23 cellular contexts compared by ENCODE assay signal in genomic region chr3:123100192-123100776, GRCh38. TPM values are rescaled to one million over a fixed set of nuclear protein-coding genes. Genes with fewer than 3 reads are reported as not detected.
DNase-seq lines count a peak whose midpoint lies in the region; ATAC-seq, FAIRE-seq and TF ChIP-seq lines count a peak whose summit lies in the region.
"Had no signal": no experiment of that assay in that cellular context is flagged by ENCODE, and none has a peak within 500 bp of the region (broad histone marks: within the 10 kb centered on the region; RNA-seq: fewer than 3 reads in every experiment).

No MANE protein-coding gene starts in this region.

- peaks cover 42% of the 10 kb centered on the region for H3K36me3 Mint-ChIP-seq in activated T-cell treated with anti-CD3 and anti-CD28 coated beads, Interleukin-2, amount 50 U/mL, for 4 hours (ENCODE audit: insufficient read depth)

- H4K20me1 ChIP-seq in HepG2 (ENCODE audit: insufficient read depth, low read length), result peaks cover 11% of the 10 kb centered on the region; the same call in 1 of the 2 replicates

- H3K14ac ChIP-seq in mesenchymal stem cell (ENCODE audit: low read length in 2 of 2), result no peak overlapping the region

- no peak overlapping the region for H2AK5ac ChIP-seq in mesenchymal stem cell (ENCODE audit: low read length, severe bottlenecking)

- H3K79me1 ChIP-seq in mesenchymal stem cell (replicated peaks; ENCODE audit: low read length, poor library complexity, severe bottlenecking), result peaks cover 38% of the 10 kb centered on the region

- H3K18ac ChIP-seq in mesenchymal stem cell (ENCODE audit: low read depth in 1 of 2, low read length in 2 of 2), result no peak overlapping the region

- no peak overlapping the region for H3K23ac ChIP-seq in mesenchymal stem cell (ENCODE audit: low read length in 2 of 2)

- no peak overlapping the region for H2BK12ac ChIP-seq in mesenchymal stem cell (ENCODE audit: low read length in 2 of 2)

- H4K8ac ChIP-seq in mesenchymal stem cell (ENCODE audit: low read length), result peak overlapping the region; percentile 10

- in situ Hi-C loops in HepG2 (cut with HindIII; ENCODE audit: extremely low pct_ligation_motif_present, low pct_unique_long_range_greater_than_20kb), result no loop called here

- BruUV-seq in HepG2 (replicated peaks; lab: Mats Ljungman, UMichigan), result no TSS peak

- no peak overlapping the region for H2AFZ ChIP-seq in HepG2 (ENCODE audit: low read length)
- H2AFZ ChIP-seq in mesenchymal stem cell (ENCODE audit: low read depth, low read length), result no peak overlapping the region

- DNase-seq in HepG2 (ENCODE audit: low spot score) (no peak), right lobe of liver (no peak), SJCRH30 (peak in 1 of 2 experiments; percentile 51), mesenchymal stem cell (no peak), spleen (peak; percentile 31), frontal cortex (ENCODE audit: low spot score in 2 of 2) (no peak)
- no peak for DNase-seq in activated T-cell treated with anti-CD3 and anti-CD28 coated beads, Interleukin-2, amount 50 U/mL, for 4 hours
- DNase-seq: BE2C; CD4-positive, CD25-positive, alpha-beta regulatory T cell; DMS53; GDM1; Kasumi-1; MG63; NCI-H1417; NCI-H187; NCI-H2107; NCI-H2227 treated with DMSO at 0.1 percent for 48 hours; NCI-H510A; OCI-M1 had no signal

- no peak overlapping the region for H3K4ac ChIP-seq in mesenchymal stem cell (ENCODE audit: low read depth in 1 of 2, low read length in 2 of 2)

- FAIRE-seq in HepG2 (lab: Jason Lieb, UNC) (no peak), frontal cortex (lab: Jason Lieb, UNC) (no peak)
- FAIRE-seq: H54, RCC 7860 had no signal

- no peaks in the 10 kb centered on the region for H3K9me3 Mint-ChIP-seq in activated T-cell treated with anti-CD3 and anti-CD28 coated beads, Interleukin-2, amount 50 U/mL, for 4 hours

- no peak overlapping the region for H3K27ac ChIP-seq in HepG2 (ENCODE audit: extremely low read length, insufficient read depth, low read length)
- peak overlapping the region in 1 of 3 donors; percentile 42 for H3K27ac ChIP-seq in right lobe of liver
- peak overlapping the region; percentile 91 for H3K27ac ChIP-seq in SJCRH30
- no peak overlapping the region for H3K27ac ChIP-seq in mesenchymal stem cell (ENCODE audit: low read length, poor library complexity, severe bottlenecking)
- no peak overlapping the region for H3K27ac ChIP-seq in spleen
- H3K27ac ChIP-seq: SJSA1 had no signal

- POLR2A ChIA-PET in HepG2 (lab: Yijun Ruan, JAX), result no interaction called here

- H3K9ac ChIP-seq in HepG2 (ENCODE audit: insufficient read depth, low read depth, low read length) (no peak overlapping the region), mesenchymal stem cell (ENCODE audit: low read length) (no peak overlapping the region)

- H3K9me3 ChIP-seq in HepG2 (ENCODE audit: low read length) (no peaks in the 10 kb centered on the region), right lobe of liver (no peaks in the 10 kb centered on the region), SJCRH30 (replicated peaks) (no peaks in the 10 kb centered on the region), mesenchymal stem cell (ENCODE audit: control insufficient read depth, low read length) (no peaks in the 10 kb centered on the region), spleen (no peaks in the 10 kb centered on the region)
- H3K9me3 ChIP-seq: BE2C, SJSA1 had no signal

- H3K4me3 ChIP-seq in HepG2 (replicated peaks in 1 of 3; ENCODE audit: insufficient read depth in 1 of 3, low read depth in 2 of 3, low read length in 3 of 3) (no peak overlapping the region), right lobe of liver (no peak overlapping the region), SJCRH30 (no peak overlapping the region), mesenchymal stem cell (ENCODE audit: insufficient read depth in 1 of 2, low read depth in 1 of 2, low read length in 2 of 2) (no peak overlapping the region), spleen (no peak overlapping the region)
- H3K4me3 ChIP-seq: MG63, SJSA1 had no signal

- H3K79me2 ChIP-seq in HepG2 (ENCODE audit: insufficient read depth, low read length), result no peaks in the 10 kb centered on the region

- no peak for TF ChIP-seq RAD21 in HepG2 (CRISPR knock-in tag; IDR thresholded peaks at IDR 0.05)

- H3K27me3 Mint-ChIP-seq in activated T-cell treated with anti-CD3 and anti-CD28 coated beads, Interleukin-2, amount 50 U/mL, for 4 hours (ENCODE audit: low read depth), result no peaks in the 10 kb centered on the region
- H3K27me3 Mint-ChIP-seq: CD4-positive, CD25-positive, alpha-beta regulatory T cell had no signal

- no peak for TF ChIP-seq POLR2A in HepG2 (IDR thresholded peaks at IDR 0.05; ENCODE audit: insufficient read depth in 1 of 2, low read depth in 2 of 2, low read length in 2 of 2)
- no peak for TF ChIP-seq POLR2A in right lobe of liver (IDR thresholded peaks at IDR 0.05)
- TF ChIP-seq POLR2A in spleen (IDR thresholded peaks at IDR 0.05), result no peak

- no peak overlapping the region for H2BK120ac ChIP-seq in mesenchymal stem cell (ENCODE audit: low read depth, low read length)

- H3K36me3 ChIP-seq in HepG2 (replicated peaks in 1 of 2; ENCODE audit: control insufficient read depth in 1 of 2, insufficient read depth in 2 of 2, low read length in 2 of 2) (peaks cover 38 to 89% of the 10 kb centered on the region in 2 experiments), right lobe of liver (peaks cover 0 to 33% (median 15%) of the 10 kb centered on the region in 4 donors), SJCRH30 (peaks cover 8% of the 10 kb centered on the region; the same call in 1 of the 2 replicates), mesenchymal stem cell (ENCODE audit: control insufficient read depth in 1 of 2, insufficient read depth in 2 of 2, low read depth in 1 of 2, low read length in 2 of 2) (peaks cover 55 to 66% of the 10 kb centered on the region in 2 experiments), spleen (peaks cover 0 to 88% (median 25%) of the 10 kb centered on the region in 6 donors)
- H3K36me3 ChIP-seq: SJSA1 had no signal

- H3K4me1 ChIP-seq in HepG2 (ENCODE audit: insufficient read depth, low read length), result no peaks in the 10 kb centered on the region
- peaks cover 0 to 66% (median 31%) of the 10 kb centered on the region in 4 donors for H3K4me1 ChIP-seq in right lobe of liver
- peaks cover 55% of the 10 kb centered on the region for H3K4me1 ChIP-seq in SJCRH30
- H3K4me1 ChIP-seq in mesenchymal stem cell (ENCODE audit: control insufficient read depth, insufficient read depth, low read depth, low read length), result peaks cover 21% of the 10 kb centered on the region
- H3K4me1 ChIP-seq in spleen, result peaks cover 0 to 8% (median 2%) of the 10 kb centered on the region in 6 donors

- 96% methylated on average over 8 of the region's 8 CpGs for WGBS in HepG2 (ENCODE audit: low lambda C conversion rate)
- 82% methylated on average over 2 of the region's 8 CpGs for WGBS in right lobe of liver (ENCODE audit: insufficient coverage, low coverage, low lambda C conversion rate, missing lambda C conversion rate)
- WGBS in mesenchymal stem cell, result 95% methylated on average over 8 of the region's 8 CpGs
- WGBS in spleen, 5 donors, result 83 to 93% (median 90%) methylated on average over 8 of the region's 8 CpGs

- H2BK5ac ChIP-seq in mesenchymal stem cell (ENCODE audit: low read depth, low read length, poor library complexity, severe bottlenecking), result no peak overlapping the region

- no peak overlapping the region for H3K4me2 ChIP-seq in HepG2 (ENCODE audit: low read depth, low read length)
- H3K4me2 ChIP-seq in mesenchymal stem cell (ENCODE audit: low read length, poor library complexity, severe bottlenecking), result no peak overlapping the region

- intact Hi-C loops in HepG2 (cut with micrococcal nuclease; ENCODE audit: unreplicated experiment) (no loop called here), right lobe of liver (cut with DNase I) (no loop called here), spleen (cut with DNase I; ENCODE audit: low total_unique reads) (no loop called here)

- no peak overlapping the region for H2BK15ac ChIP-seq in mesenchymal stem cell (ENCODE audit: low read depth, poor library complexity, severe bottlenecking)

- no peak overlapping the region for H4K91ac ChIP-seq in mesenchymal stem cell (ENCODE audit: low read length)

- no peak overlapping the region for H3K4me3 Mint-ChIP-seq in activated T-cell treated with anti-CD3 and anti-CD28 coated beads, Interleukin-2, amount 50 U/mL, for 4 hours
- H3K4me3 Mint-ChIP-seq: CD4-positive, CD25-positive, alpha-beta regulatory T cell had no signal

- TF ChIP-seq EP300 in HepG2 (IDR thresholded peaks at IDR 0.05; ENCODE audit: low read depth in 2 of 2, low read length in 2 of 2) (no peak), HepG2 (CRISPR knock-in tag; IDR thresholded peaks at IDR 0.05; ENCODE audit: borderline replicate concordance) (no peak)

- TF ChIP-seq CTCF in HepG2 (CRISPR knock-in tag; IDR thresholded peaks at IDR 0.05), result no peak
- TF ChIP-seq CTCF in right lobe of liver (IDR thresholded peaks at IDR 0.05), result no peak
- no peak for TF ChIP-seq CTCF in spleen (IDR thresholded peaks at IDR 0.05 in 8 of 11, conservative IDR thresholded peaks at IDR 0.05 in 3 of 11)

- H3K27me3 ChIP-seq in HepG2 (ENCODE audit: control insufficient read depth in 1 of 2, insufficient read depth in 2 of 2, low read length in 2 of 2) (no peaks in the 10 kb centered on the region), right lobe of liver (no peaks in the 10 kb centered on the region), SJCRH30 (no peaks in the 10 kb centered on the region), mesenchymal stem cell (ENCODE audit: control insufficient read depth in 1 of 2, insufficient read depth in 1 of 2, low read length in 2 of 2) (no peaks in the 10 kb centered on the region), spleen (replicated peaks in 1 of 7) (no peaks in the 10 kb centered on the region)
- H3K27me3 ChIP-seq: BE2C, MG63, SJSA1 had no signal

- H3K4me1 Mint-ChIP-seq in activated T-cell treated with anti-CD3 and anti-CD28 coated beads, Interleukin-2, amount 50 U/mL, for 4 hours (ENCODE audit: low read depth), result no peaks in the 10 kb centered on the region
- H3K4me1 Mint-ChIP-seq: CD4-positive, CD25-positive, alpha-beta regulatory T cell had no signal

- ATAC-seq in HepG2 (no peak), right lobe of liver (no peak), HG03196 (IDR thresholded peaks at IDR 0.05; ENCODE audit: unreplicated experiment) (no peak)
- no peak for ATAC-seq in activated T-cell treated with anti-CD3 and anti-CD28 coated beads, Interleukin-2, amount 50 U/mL, for 4 hours

- CTCF ChIA-PET in HepG2 (lab: Yijun Ruan, JAX; ENCODE audit: low intra/inter-chr PET ratio, low total read pairs), result no interaction called here

RNA-seq across cellular contexts. Expression of gene PDIA5, which starts 33.5 kb away (rescaled TPM):
- total RNA-seq in HepG2 (2016; rRNA removed; fragmentation: Illumina TruSeq; extraction: Trizol), result 19.5 and 51.3 TPM in 2 replicates
- total RNA-seq in HepG2 (2016; cell fraction: cytosol; rRNA removed; fragmentation: Illumina TruSeq; extraction: Trizol; ENCODE audit: low read depth), result 13.0 and 13.1 TPM in 2 replicates
- total RNA-seq in HepG2 (2016; cell fraction: insoluble cytoplasmic fraction; rRNA removed; fragmentation: Illumina TruSeq; extraction: Trizol), result 19.8 and 48.1 TPM in 2 replicates
- 12.9 and 15.5 TPM in 2 replicates for total RNA-seq in HepG2 (2016; cell fraction: membrane; rRNA removed; fragmentation: Illumina TruSeq; extraction: Trizol)
- 46.1 and 55.1 TPM in 2 replicates for total RNA-seq in HepG2 (2016; cell fraction: nucleus; rRNA removed; fragmentation: Illumina TruSeq; extraction: Trizol)
- polyA plus RNA-seq in HepG2 (2011; rRNA removed), result 65.3 and 74.3 TPM in 2 replicates
- 68.0 and 77.8 TPM in 2 replicates for polyA plus RNA-seq in HepG2 (2011; cell fraction: cytosol; rRNA removed)
- polyA plus RNA-seq in HepG2 (2011; cell fraction: nucleus; rRNA removed), result 56.4 and 59.5 TPM in 2 replicates
- polyA plus RNA-seq in HepG2 (2012), result 60.1 and 65.8 TPM in 2 replicates
- polyA plus RNA-seq in HepG2 (2016; cell fraction: cytosol; fragmentation: Illumina TruSeq; extraction: Trizol; ENCODE audit: low read depth), result 9.4 and 9.5 TPM in 2 replicates
- 26.4 and 30.6 TPM in 2 replicates for polyA plus RNA-seq in HepG2 (2016; cell fraction: insoluble cytoplasmic fraction; fragmentation: Illumina TruSeq; extraction: Trizol; ENCODE audit: low read depth)
- 13.4 and 13.9 TPM in 2 replicates for polyA plus RNA-seq in HepG2 (2016; cell fraction: membrane; fragmentation: Illumina TruSeq; extraction: Trizol; ENCODE audit: low read depth)
- polyA plus RNA-seq in HepG2 (2016; cell fraction: nucleus; fragmentation: Illumina TruSeq; extraction: Trizol; ENCODE audit: insufficient read depth, low read depth), result 125 and 129 TPM in 2 replicates
- 15.2 and 37.2 TPM in 2 replicates for polyA minus RNA-seq in HepG2 (2011; rRNA and poly(A)+ RNA removed; ENCODE audit: low replicate concordance)
- polyA minus RNA-seq in HepG2 (2011; cell fraction: cytosol; rRNA and poly(A)+ RNA removed), result 23.6 and 33.0 TPM in 2 replicates
- 37.1 and 44.5 TPM in 2 replicates for polyA minus RNA-seq in HepG2 (2011; cell fraction: nucleus; rRNA and poly(A)+ RNA removed)
- 100 to 1,000 TPM in 1 of 6 experiments, 10 to 100 TPM in 5; 26.2 to 109 (median 51.9) TPM for total RNA-seq in right lobe of liver
- total RNA-seq in SJCRH30 (2014; rRNA removed; shearing (Covaris generic)), result 14.7 and 16.1 TPM in 2 replicates
- polyA plus RNA-seq in mesenchymal stem cell (2013, experiment 1 of 2), result 99.5 TPM
- polyA plus RNA-seq in mesenchymal stem cell (2013, experiment 2 of 2), result 101 TPM
- total RNA-seq in spleen, result 10 to 100 TPM; 16.9 to 30.2 (median 22.1) TPM
- polyA plus RNA-seq in spleen, result 1 to 10 TPM; 5.8 to 8.9 (median 7.3) TPM
- total RNA-seq in activated T-cell treated with anti-CD3 and anti-CD28 coated beads, Interleukin-2, amount 50 U/mL, for 4 hours, result 10 to 100 TPM; 29.6 to 35.3 (median 33.1) TPM
- 2.0 TPM for total RNA-seq in frontal cortex
